ENCODE assay signal across 12 cellular contexts in the genomic region with DNA sequence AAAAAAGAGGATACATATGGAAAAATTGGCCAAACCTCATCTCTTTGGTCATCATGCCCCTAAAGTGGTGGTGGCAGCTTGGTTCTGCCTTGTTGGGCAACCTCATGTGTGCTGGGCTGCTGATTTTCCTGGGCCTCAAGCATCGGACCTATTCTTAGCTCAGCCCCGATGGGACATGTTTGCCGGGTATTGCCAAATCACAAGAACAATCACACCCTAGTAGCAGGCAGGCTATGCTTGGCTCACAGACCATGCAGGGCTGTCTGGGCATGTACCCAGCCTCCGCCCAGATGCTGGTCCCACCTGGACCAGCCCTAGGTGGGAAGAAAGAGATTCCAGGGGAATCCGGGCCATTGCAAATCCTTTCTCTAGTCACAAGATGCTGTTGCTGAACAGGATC.
DNase-seq lines count a peak whose midpoint lies in the region; ATAC-seq and TF ChIP-seq lines count a peak whose summit lies in the region.
"Had no signal": no experiment of that assay in that cellular context is flagged by ENCODE, and none has a peak within 500 bp of the region (broad histone marks: within the 10 kb centered on the region; RNA-seq: fewer than 3 reads in every experiment).

No MANE protein-coding gene starts in this region.

- H3K4me1 ChIP-seq in upper lobe of right lung, result no peaks in the 10 kb centered on the region

- no peaks in the 10 kb centered on the region for H3K27me3 ChIP-seq in upper lobe of right lung

- H3K4me3 ChIP-seq in upper lobe of right lung, result no peak overlapping the region

- intact Hi-C loops in upper lobe of right lung (cut with DNase I), result no loop called here

- H3K27ac ChIP-seq in epithelial cell of prostate (peak overlapping the region; percentile 41), upper lobe of right lung (no peak overlapping the region)

- DNase-seq in NCI-H69 (lab: John Stamatoyannopoulos, UW), result peak; percentile 17
- peak; percentile 60 for DNase-seq in epithelial cell of prostate (ENCODE audit: low read depth, low spot score)
- DNase-seq in left lobe of liver (ENCODE audit: low spot score), result no peak
- DNase-seq in upper lobe of right lung, result no peak
- DNase-seq in KG1 (lab: John Stamatoyannopoulos, UW), result no peak
- DNase-seq: activated CD4-positive, alpha-beta T cell treated with anti-CD3 and anti-CD28 coated beads for 1 hour; activated naive CD4-positive, alpha-beta T cell; Calu3; NCI-H2029; SHP77 treated with DMSO at 0.1 percent for 48 hours had no signal

- no peak for TF ChIP-seq CTCF in upper lobe of right lung (IDR thresholded peaks at IDR 0.05)

- H3K36me3 ChIP-seq in upper lobe of right lung, result no peaks in the 10 kb centered on the region

- no peaks in the 10 kb centered on the region for H3K9me3 ChIP-seq in upper lobe of right lung

- ATAC-seq in left lobe of liver (peak; percentile 35), upper lobe of right lung (peak; percentile 55), GM21360 (IDR thresholded peaks at IDR 0.05; ENCODE audit: unreplicated experiment) (no peak), SK-N-SH treated with all-trans-retinoic acid at 6 μM for 48 hours (no peak)

TF ChIP-seq in SK-N-SH treated with all-trans-retinoic acid at 6 μM for 48 hours, 23 proteins besides CTCF, POLR2A, EP300 and RAD21:
- TF ChIP-seq ZNF8 (CRISPR knock-in tag; IDR thresholded peaks at IDR 0.05), result no peak
- TF ChIP-seq TCF4 (CRISPR knock-in tag; IDR thresholded peaks at IDR 0.05; ENCODE audit: borderline replicate concordance), result no peak
- no peak for TF ChIP-seq BACH2 (CRISPR knock-in tag; IDR thresholded peaks at IDR 0.05; ENCODE audit: borderline replicate concordance)
- no peak for TF ChIP-seq GLIS3 (CRISPR knock-in tag; IDR thresholded peaks at IDR 0.05)
- TF ChIP-seq, protein P1, sequence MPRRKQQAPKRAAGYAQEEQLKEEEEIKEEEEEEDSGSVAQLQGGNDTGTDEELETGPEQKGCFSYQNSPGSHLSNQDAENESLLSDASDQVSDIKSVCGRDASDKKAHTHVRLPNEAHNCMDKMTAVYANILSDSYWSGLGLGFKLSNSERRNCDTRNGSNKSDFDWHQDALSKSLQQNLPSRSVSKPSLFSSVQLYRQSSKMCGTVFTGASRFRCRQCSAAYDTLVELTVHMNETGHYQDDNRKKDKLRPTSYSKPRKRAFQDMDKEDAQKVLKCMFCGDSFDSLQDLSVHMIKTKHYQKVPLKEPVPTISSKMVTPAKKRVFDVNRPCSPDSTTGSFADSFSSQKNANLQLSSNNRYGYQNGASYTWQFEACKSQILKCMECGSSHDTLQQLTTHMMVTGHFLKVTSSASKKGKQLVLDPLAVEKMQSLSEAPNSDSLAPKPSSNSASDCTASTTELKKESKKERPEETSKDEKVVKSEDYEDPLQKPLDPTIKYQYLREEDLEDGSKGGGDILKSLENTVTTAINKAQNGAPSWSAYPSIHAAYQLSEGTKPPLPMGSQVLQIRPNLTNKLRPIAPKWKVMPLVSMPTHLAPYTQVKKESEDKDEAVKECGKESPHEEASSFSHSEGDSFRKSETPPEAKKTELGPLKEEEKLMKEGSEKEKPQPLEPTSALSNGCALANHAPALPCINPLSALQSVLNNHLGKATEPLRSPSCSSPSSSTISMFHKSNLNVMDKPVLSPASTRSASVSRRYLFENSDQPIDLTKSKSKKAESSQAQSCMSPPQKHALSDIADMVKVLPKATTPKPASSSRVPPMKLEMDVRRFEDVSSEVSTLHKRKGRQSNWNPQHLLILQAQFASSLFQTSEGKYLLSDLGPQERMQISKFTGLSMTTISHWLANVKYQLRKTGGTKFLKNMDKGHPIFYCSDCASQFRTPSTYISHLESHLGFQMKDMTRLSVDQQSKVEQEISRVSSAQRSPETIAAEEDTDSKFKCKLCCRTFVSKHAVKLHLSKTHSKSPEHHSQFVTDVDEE (CRISPR knock-in tag; IDR thresholded peaks at IDR 0.05), result no peak
- no peak for TF ChIP-seq ISL1 (CRISPR knock-in tag; IDR thresholded peaks at IDR 0.05)
- TF ChIP-seq, protein P2, sequence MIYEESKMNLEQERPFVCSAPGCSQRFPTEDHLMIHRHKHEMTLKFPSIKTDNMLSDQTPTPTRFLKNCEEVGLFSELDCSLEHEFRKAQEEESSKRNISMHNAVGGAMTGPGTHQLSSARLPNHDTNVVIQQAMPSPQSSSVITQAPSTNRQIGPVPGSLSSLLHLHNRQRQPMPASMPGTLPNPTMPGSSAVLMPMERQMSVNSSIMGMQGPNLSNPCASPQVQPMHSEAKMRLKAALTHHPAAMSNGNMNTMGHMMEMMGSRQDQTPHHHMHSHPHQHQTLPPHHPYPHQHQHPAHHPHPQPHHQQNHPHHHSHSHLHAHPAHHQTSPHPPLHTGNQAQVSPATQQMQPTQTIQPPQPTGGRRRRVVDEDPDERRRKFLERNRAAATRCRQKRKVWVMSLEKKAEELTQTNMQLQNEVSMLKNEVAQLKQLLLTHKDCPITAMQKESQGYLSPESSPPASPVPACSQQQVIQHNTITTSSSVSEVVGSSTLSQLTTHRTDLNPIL (CRISPR knock-in tag; IDR thresholded peaks at IDR 0.05; ENCODE audit: low read depth), result no peak
- no peak for TF ChIP-seq ZFP30 (CRISPR knock-in tag; IDR thresholded peaks at IDR 0.05)
- TF ChIP-seq OSR1 (CRISPR knock-in tag; IDR thresholded peaks at IDR 0.05), result no peak
- TF ChIP-seq, protein P3, sequence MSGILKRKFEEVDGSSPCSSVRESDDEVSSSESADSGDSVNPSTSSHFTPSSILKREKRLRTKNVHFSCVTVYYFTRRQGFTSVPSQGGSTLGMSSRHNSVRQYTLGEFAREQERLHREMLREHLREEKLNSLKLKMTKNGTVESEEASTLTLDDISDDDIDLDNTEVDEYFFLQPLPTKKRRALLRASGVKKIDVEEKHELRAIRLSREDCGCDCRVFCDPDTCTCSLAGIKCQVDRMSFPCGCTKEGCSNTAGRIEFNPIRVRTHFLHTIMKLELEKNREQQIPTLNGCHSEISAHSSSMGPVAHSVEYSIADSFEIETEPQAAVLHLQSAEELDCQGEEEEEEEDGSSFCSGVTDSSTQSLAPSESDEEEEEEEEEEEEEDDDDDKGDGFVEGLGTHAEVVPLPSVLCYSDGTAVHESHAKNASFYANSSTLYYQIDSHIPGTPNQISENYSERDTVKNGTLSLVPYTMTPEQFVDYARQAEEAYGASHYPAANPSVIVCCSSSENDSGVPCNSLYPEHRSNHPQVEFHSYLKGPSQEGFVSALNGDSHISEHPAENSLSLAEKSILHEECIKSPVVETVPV (CRISPR knock-in tag; IDR thresholded peaks at IDR 0.05), result no peak
- no peak for TF ChIP-seq RARB (CRISPR knock-in tag; IDR thresholded peaks at IDR 0.05)
- TF ChIP-seq, protein P4, sequence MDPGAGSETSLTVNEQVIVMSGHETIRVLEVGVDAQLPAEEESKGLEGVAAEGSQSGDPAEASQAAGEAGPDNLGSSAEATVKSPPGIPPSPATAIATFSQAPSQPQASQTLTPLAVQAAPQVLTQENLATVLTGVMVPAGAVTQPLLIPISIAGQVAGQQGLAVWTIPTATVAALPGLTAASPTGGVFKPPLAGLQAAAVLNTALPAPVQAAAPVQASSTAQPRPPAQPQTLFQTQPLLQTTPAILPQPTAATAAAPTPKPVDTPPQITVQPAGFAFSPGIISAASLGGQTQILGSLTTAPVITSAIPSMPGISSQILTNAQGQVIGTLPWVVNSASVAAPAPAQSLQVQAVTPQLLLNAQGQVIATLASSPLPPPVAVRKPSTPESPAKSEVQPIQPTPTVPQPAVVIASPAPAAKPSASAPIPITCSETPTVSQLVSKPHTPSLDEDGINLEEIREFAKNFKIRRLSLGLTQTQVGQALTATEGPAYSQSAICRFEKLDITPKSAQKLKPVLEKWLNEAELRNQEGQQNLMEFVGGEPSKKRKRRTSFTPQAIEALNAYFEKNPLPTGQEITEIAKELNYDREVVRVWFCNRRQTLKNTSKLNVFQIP (CRISPR knock-in tag; IDR thresholded peaks at IDR 0.05; ENCODE audit: borderline replicate concordance, low read depth), result no peak
- no peak for TF ChIP-seq ARNTL (CRISPR knock-in tag; IDR thresholded peaks at IDR 0.05; ENCODE audit: borderline replicate concordance, low read depth)
- no peak for TF ChIP-seq ZC3H10 (CRISPR knock-in tag; IDR thresholded peaks at IDR 0.05)
- no peak for TF ChIP-seq ZNF565 (CRISPR knock-in tag; conservative IDR thresholded peaks at IDR 0.05; ENCODE audit: low read depth)
- no peak for TF ChIP-seq ESRRG (CRISPR knock-in tag; IDR thresholded peaks at IDR 0.05)
- no peak for TF ChIP-seq PPARA (CRISPR knock-in tag; IDR thresholded peaks at IDR 0.05; ENCODE audit: borderline replicate concordance)

Comparison
In these comparisons a context has a peak if more than half of its experiments do, and no peak if none do; other contexts are left out.
1. DNase-seq: peak in NCI-H69 (single experiment) and epithelial cell of prostate (single experiment); none in left lobe of liver (single experiment), upper lobe of right lung (single experiment) and KG1 (single experiment).
2. ATAC-seq: peak in left lobe of liver (single experiment) and upper lobe of right lung (single experiment); none in GM21360 (single experiment) and SK-N-SH treated with all-trans-retinoic acid at 6 μM for 48 hours (single experiment).